In the genomic region with DNA sequence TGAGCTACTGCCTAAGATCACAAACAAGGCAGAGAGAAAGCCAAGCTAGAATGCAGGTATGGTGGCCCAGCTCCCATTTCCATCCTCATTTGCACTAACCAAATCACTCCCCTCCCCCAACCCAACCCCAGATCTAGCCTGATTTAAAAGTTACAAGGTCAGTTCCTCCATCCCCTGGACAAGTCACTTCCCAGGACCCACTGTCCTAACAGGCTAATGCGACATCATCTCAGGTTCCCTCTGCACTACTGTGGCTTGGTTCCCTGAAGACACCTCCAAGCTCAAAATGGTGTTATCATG, we compare ENCODE assay signal across 17 cellular contexts. TPM values are rescaled to one million over a fixed set of nuclear protein-coding genes. Genes with fewer than 3 reads are reported as not detected.
DNase-seq lines count a peak whose midpoint lies in the region; ATAC-seq and TF ChIP-seq lines count a peak whose summit lies in the region.
"Had no signal": no experiment of that assay in that cellular context is flagged by ENCODE, and none has a peak within 500 bp of the region (broad histone marks: within the 10 kb centered on the region; RNA-seq: fewer than 3 reads in every experiment).

No MANE protein-coding gene starts in this region.

- TF ChIP-seq POLR2A in right lobe of liver (IDR thresholded peaks at IDR 0.05) (no peak), transverse colon (IDR thresholded peaks at IDR 0.05) (no peak)

- H3K9me3 ChIP-seq in right lobe of liver = no peaks in the 10 kb centered on the region
- no peaks in the 10 kb centered on the region for H3K9me3 ChIP-seq in transverse colon

- H3K27ac ChIP-seq in right lobe of liver (peak overlapping the region; percentile 97 to 98 (median 97)), transverse colon (peak overlapping the region; percentile 82 to 90 (median 90))

- H3K27me3 Mint-ChIP-seq in central memory CD8-positive, alpha-beta T cell = no peaks in the 10 kb centered on the region
- H3K27me3 Mint-ChIP-seq: activated CD8-positive, alpha-beta T cell treated with anti-CD3 and anti-CD28 coated beads for 36 hours had no signal

- H3K4me3 ChIP-seq in right lobe of liver (peak overlapping the region in 1 of 3 donors; percentile 70), transverse colon (no peak overlapping the region)

- no peak overlapping the region for H3K4me3 Mint-ChIP-seq in central memory CD8-positive, alpha-beta T cell
- H3K4me3 Mint-ChIP-seq: activated CD8-positive, alpha-beta T cell treated with anti-CD3 and anti-CD28 coated beads for 36 hours had no signal

- DNase-seq in activated effector memory CD4-positive, alpha-beta T cell treated with anti-CD3 and anti-CD28 coated beads, Interleukin-2, amount 50 U/mL, for 16 hours = peak; percentile 4
- DNase-seq in activated effector memory CD4-positive, alpha-beta T cell treated with Interleukin-2 at 50 U/mL for 16 hours = no peak
- no peak for DNase-seq in central memory CD8-positive, alpha-beta T cell (ENCODE audit: low spot score in 2 of 2)
- DNase-seq in right lobe of liver (no peak), transverse colon (no peak), cerebellum (ENCODE audit: low spot score) (no peak), globus pallidus (ENCODE audit: low spot score) (no peak), GM13976 (ENCODE audit: low spot score) (no peak)
- DNase-seq: 8988T; activated CD8-positive, alpha-beta T cell treated with anti-CD3 and anti-CD28 coated beads for 36 hours; activated naive CD4-positive, alpha-beta T cell; central memory CD4-positive, alpha-beta T cell; COR-L47; naive thymus-derived CD8-positive, alpha-beta T cell; NCI-H82; SIG-M5 had no signal

- H3K27ac Mint-ChIP-seq in central memory CD8-positive, alpha-beta T cell (ENCODE audit: low read depth) = peak overlapping the region; percentile 91
- H3K27ac Mint-ChIP-seq: activated CD8-positive, alpha-beta T cell treated with anti-CD3 and anti-CD28 coated beads for 36 hours had no signal

- ATAC-seq in central memory CD8-positive, alpha-beta T cell (replicated peaks; ENCODE audit: extremely low read depth, poor library complexity, severe bottlenecking) = no peak
- no peak for ATAC-seq in right lobe of liver
- ATAC-seq: activated CD8-positive, alpha-beta T cell treated with anti-CD3 and anti-CD28 coated beads for 36 hours; naive thymus-derived CD8-positive, alpha-beta T cell; sciatic nerve had no signal

- intact Hi-C loops in right lobe of liver (cut with DNase I) = no loop called here
- intact Hi-C loops in transverse colon (cut with DNase I; ENCODE audit: low total_unique reads) = no loop called here

- H3K36me3 ChIP-seq in right lobe of liver = no peaks in the 10 kb centered on the region
- H3K36me3 ChIP-seq in transverse colon = no peaks in the 10 kb centered on the region

- TF ChIP-seq EP300 in transverse colon (IDR thresholded peaks at IDR 0.05; ENCODE audit: low read depth) = no peak

- H3K4me1 ChIP-seq in right lobe of liver = peaks cover 0 to 58% (median 23%) of the 10 kb centered on the region in 4 donors
- H3K4me1 ChIP-seq in transverse colon = peaks cover 8 to 51% (median 36%) of the 10 kb centered on the region in 4 donors

- H3K9me3 Mint-ChIP-seq in central memory CD8-positive, alpha-beta T cell = no peaks in the 10 kb centered on the region
- H3K9me3 Mint-ChIP-seq: activated CD8-positive, alpha-beta T cell treated with anti-CD3 and anti-CD28 coated beads for 36 hours; naive thymus-derived CD8-positive, alpha-beta T cell had no signal

- in situ Hi-C loops in transverse colon (cut with MboI; ENCODE audit: low pct_ligation_motif_present in 1 of 4, low pct_unique_long_range_greater_than_20kb in 1 of 4, low sequenced_read_pairs in 3 of 4) (no loop called here), GM13976 (cut with MboI; ENCODE audit: low sequenced_read_pairs, unreplicated experiment) (no loop called here)

- TF ChIP-seq CTCF in right lobe of liver (IDR thresholded peaks at IDR 0.05) = no peak
- no peak for TF ChIP-seq CTCF in transverse colon (IDR thresholded peaks at IDR 0.05)
- TF ChIP-seq CTCF in GM13976 (IDR thresholded peaks at IDR 0.05; ENCODE audit: borderline replicate concordance, control extremely low read depth, extremely low read depth, insufficient read depth, missing control alignments) = no peak

- no peaks in the 10 kb centered on the region for H3K27me3 ChIP-seq in right lobe of liver
- H3K27me3 ChIP-seq in transverse colon = no peaks in the 10 kb centered on the region

- H3K36me3 Mint-ChIP-seq in central memory CD8-positive, alpha-beta T cell (ENCODE audit: insufficient read depth) = peaks cover 6% of the 10 kb centered on the region
- H3K36me3 Mint-ChIP-seq: naive thymus-derived CD8-positive, alpha-beta T cell had no signal

- peaks cover 47% of the 10 kb centered on the region for H3K4me1 Mint-ChIP-seq in central memory CD8-positive, alpha-beta T cell

- 69% methylated on average over 1 of the region's 1 CpG for WGBS in right lobe of liver (ENCODE audit: insufficient coverage, low coverage, low lambda C conversion rate, missing lambda C conversion rate)
- 83% methylated on average over 1 of the region's 1 CpG; no CpG with 5 or more reads in 1 of the 2 donors for WGBS in transverse colon (ENCODE audit: low coverage in 1 of 2), 2 donors

RNA-seq across cellular contexts. Expression of gene F11R, which starts 2.4 kb away (rescaled TPM):
- total RNA-seq in right lobe of liver = 100 to 1,000 TPM in 1 of 6 experiments, 10 to 100 TPM in 5; 48.3 to 119 (median 65.3) TPM
- 100 to 1,000 TPM in 2 of 4 donors, 10 to 100 TPM in 2; 91.7 to 126 (median 105) TPM for total RNA-seq in transverse colon
- total RNA-seq in cerebellum = 8.9 TPM

RNA-seq across cellular contexts. Expression of gene TSTD1, which starts 20.2 kb away (rescaled TPM):
- 10 to 100 TPM; 16.3 to 60.8 (median 28.3) TPM for total RNA-seq in right lobe of liver
- 100 to 1,000 TPM; 104 to 224 (median 191) TPM for total RNA-seq in transverse colon
- 21.6 TPM for total RNA-seq in cerebellum

RNA-seq across cellular contexts. Expression of gene USF1, which starts 27.2 kb away (rescaled TPM):
- total RNA-seq in right lobe of liver (10 to 100 TPM; 25.5 to 34.3 (median 28.1) TPM), transverse colon (10 to 100 TPM; 34.4 to 78.2 (median 64.9) TPM), cerebellum (61.5 TPM)

RNA-seq across cellular contexts. Expression of gene ARHGAP30, which starts 51.1 kb away (rescaled TPM):
- total RNA-seq in right lobe of liver (1 to 10 TPM; 2.8 to 7.4 (median 3.6) TPM), transverse colon (10 to 100 TPM in 1 of 4 donors, 1 to 10 TPM in 2, under 1 TPM in 1; 0.60 to 11.0 (median 4.4) TPM), cerebellum (1.00 TPM)
